ENCODE assay signal across 1 cellular context in genomic region chr14:65926935-65927700, GRCh38.
TF ChIP-seq lines count a peak whose summit lies in the region.

No MANE protein-coding gene starts in this region.

TF ChIP-seq in WTC11, 78 proteins besides CTCF, POLR2A, EP300 and RAD21 (continued from another document):
- TF ChIP-seq PRDM15 (CRISPR knock-in tag; IDR thresholded peaks at IDR 0.05), result no peak
- TF ChIP-seq ATF6 (CRISPR knock-in tag; IDR thresholded peaks at IDR 0.05), result no peak
- TF ChIP-seq CDX4 (CRISPR knock-in tag; IDR thresholded peaks at IDR 0.05; ENCODE audit: borderline replicate concordance), result no peak
